In the genomic region with DNA sequence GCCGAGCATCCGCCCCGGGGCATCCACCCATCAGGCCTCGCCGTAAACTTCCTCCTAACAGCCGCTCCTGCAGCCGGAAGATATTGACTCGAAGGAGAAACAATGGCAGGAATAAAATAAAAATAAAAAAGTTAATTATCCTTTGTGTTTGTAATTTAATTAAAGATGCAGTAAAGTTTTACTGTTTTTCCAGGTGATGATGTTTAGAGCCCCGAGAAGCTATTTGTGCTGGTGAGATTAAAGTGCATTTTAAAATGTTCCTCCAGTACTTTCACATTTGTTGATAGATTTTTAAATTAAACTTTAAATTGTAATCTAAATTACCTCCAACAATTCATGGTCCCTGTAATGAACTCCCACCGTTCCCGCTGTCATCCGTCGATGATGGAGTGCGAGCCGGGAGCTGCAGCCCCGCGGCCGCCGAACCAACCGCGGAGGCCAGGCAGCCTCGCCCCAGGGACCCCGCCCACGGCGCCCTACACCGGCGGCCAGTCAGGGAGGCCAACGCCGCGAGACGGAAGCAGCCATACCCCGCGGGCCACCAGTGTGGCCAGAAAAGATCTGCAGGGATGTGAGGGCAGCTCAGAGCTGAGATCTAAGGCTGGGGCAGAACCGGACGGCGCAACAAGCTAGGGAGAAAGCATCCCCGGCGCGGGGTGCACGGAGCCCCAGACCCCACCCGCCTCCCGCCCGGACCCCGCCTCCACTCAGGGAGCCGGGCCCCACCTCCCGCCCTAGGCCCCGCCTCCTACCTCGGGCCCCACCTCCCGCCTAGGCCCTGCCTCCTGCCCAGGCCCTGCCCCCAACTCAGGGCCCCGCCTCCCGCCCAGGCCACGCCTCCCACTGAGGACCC, we compare ENCODE assay signal across 8 cellular contexts.
DNase-seq lines count a peak whose midpoint lies in the region; ATAC-seq and TF ChIP-seq lines count a peak whose summit lies in the region.

No MANE protein-coding gene starts in this region.

- peaks cover 0 to 4% of the 10 kb centered on the region in 2 donors for H3K4me1 ChIP-seq in lung (ENCODE audit: control insufficient read depth in 2 of 2, insufficient read depth in 2 of 2, low read length in 2 of 2)

- H3K4me3 ChIP-seq in dorsolateral prefrontal cortex = peak overlapping the region; percentile 28 to 73 (median 57)
- H3K4me3 ChIP-seq in lung = peak overlapping the region; percentile 47

- TF ChIP-seq CTCF in dorsolateral prefrontal cortex (IDR thresholded peaks at IDR 0.05 in 54 of 56, conservative IDR thresholded peaks at IDR 0.05 in 2 of 56; ENCODE audit: low read depth in 1 of 56, partially characterized antibody in 56 of 56) = no peak
- no peak for TF ChIP-seq CTCF in lung (IDR thresholded peaks at IDR 0.05; ENCODE audit: control extremely low read depth, extremely low read depth)

- peaks cover 0 to 2% of the 10 kb centered on the region in 2 donors for H3K9me3 ChIP-seq in lung (ENCODE audit: control insufficient read depth in 2 of 2, insufficient read depth in 1 of 2, low read length in 1 of 2)

- 1% methylated on average over 42 to 52 of the region's 52 CpGs for WGBS in lung, 2 donors

- no peaks in the 10 kb centered on the region for H3K36me3 ChIP-seq in lung (ENCODE audit: control insufficient read depth in 2 of 2, insufficient read depth in 2 of 2, low read length in 2 of 2)

- DNase-seq in CD1c-positive myeloid dendritic cell (ENCODE audit: extremely low spot score) (peak; percentile 92), NCI-H1105 treated with DMSO at 0.1 percent for 48 hours (lab: John Stamatoyannopoulos, UW) (peak; percentile 10), dorsolateral prefrontal cortex (peak in 6 of 10 donors; percentile 21 to 85 (median 54)), lung (ENCODE audit: low spot score) (peak; percentile 94)
- DNase-seq in activated CD4-positive, alpha-beta T cell treated with anti-CD3 and anti-CD28 coated beads, Interleukin-2, amount 50 U/mL, for 1 hour = peak; percentile 94
- peak; percentile 71 for DNase-seq in stimulated activated CD8-positive, alpha-beta memory T cell treated with anti-CD3 and anti-CD28 coated beads, Interleukin-12 subunit alpha, Interleukin-12 subunit beta, amount 100 ng/mL, for 24 hours (ENCODE audit: extremely low read depth)

- H3K27ac ChIP-seq in dorsolateral prefrontal cortex (peak overlapping the region in 23 of 59 donors; percentile 8 to 75 (median 43)), lung (ENCODE audit: low read depth in 1 of 2, low read length in 1 of 2) (peak overlapping the region; percentile 48 to 93)

- H3K27me3 ChIP-seq in dorsolateral prefrontal cortex (peaks cover 0 to 45% (median 9%) of the 10 kb centered on the region in 45 donors), lung (ENCODE audit: control insufficient read depth, insufficient read depth) (no peaks in the 10 kb centered on the region)

- ATAC-seq in GM21619 (IDR thresholded peaks at IDR 0.05; ENCODE audit: unreplicated experiment) (peak; percentile 45), lung (ENCODE audit: insufficient read depth, low FRiP score) (peak; percentile 91), HG02884 (IDR thresholded peaks at IDR 0.05; ENCODE audit: unreplicated experiment) (no peak)

- intact Hi-C loops in dorsolateral prefrontal cortex (cut with DNase I) = no loop called here

Comparison
In these comparisons a context has a peak if more than half of its experiments do, and no peak if none do; other contexts are left out.
1. DNase-seq: peak in every context shown above with its lines; median percentile 94 in activated CD4-positive, alpha-beta T cell treated with anti-CD3 and anti-CD28 coated beads, Interleukin-2, amount 50 U/mL, for 1 hour; 94 in lung; 92 in CD1c-positive myeloid dendritic cell; 71 in stimulated activated CD8-positive, alpha-beta memory T cell treated with anti-CD3 and anti-CD28 coated beads, Interleukin-12 subunit alpha, Interleukin-12 subunit beta, amount 100 ng/mL, for 24 hours; 54 in dorsolateral prefrontal cortex; 10 in NCI-H1105 treated with DMSO at 0.1 percent for 48 hours.